In the genomic region with DNA sequence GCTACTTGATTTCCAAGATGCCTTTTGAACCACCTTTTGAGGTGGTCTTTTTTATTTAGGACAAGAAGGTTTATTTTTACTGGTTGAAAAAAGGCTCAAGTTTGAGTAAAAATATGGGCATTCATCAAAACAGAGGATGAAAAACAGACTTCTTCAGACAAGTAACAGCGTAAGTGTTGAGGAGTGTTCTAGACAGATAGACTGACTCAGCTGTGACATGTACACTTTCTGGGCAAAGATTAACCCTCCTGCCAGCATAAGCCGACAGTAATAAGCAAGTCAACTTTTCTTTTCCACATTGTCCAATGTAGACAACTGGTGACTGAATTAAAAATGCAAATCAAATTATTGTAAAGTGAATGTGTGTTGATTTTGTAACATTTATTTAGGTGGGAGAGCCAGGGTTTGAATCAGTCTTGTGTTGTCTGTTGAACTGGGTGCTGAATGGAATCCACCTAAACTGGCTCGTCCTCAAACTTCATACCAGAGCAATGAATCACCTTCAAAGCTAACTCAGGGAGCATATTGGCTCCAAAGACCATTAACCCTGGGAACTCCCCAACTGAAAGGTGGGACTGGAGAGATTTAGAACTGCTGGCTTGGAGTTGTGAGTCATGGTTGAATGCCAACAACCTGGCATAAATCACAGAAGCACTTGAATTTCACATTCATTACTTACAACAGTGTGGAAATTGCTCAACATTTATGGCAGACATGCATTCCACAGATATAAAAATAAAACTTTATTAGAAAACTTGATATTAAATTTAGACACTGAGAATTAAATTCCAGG, we compare ENCODE assay signal across 9 cellular contexts.
DNase-seq lines count a peak whose midpoint lies in the region; ATAC-seq, FAIRE-seq and TF ChIP-seq lines count a peak whose summit lies in the region.
"Had no signal": no experiment of that assay in that cellular context is flagged by ENCODE, and none has a peak within 500 bp of the region (broad histone marks: within the 10 kb centered on the region; RNA-seq: fewer than 3 reads in every experiment).

No MANE protein-coding gene starts in this region.

- TF ChIP-seq RAD21 in HepG2 (CRISPR knock-in tag; IDR thresholded peaks at IDR 0.05) = no peak

- H4K20me1 ChIP-seq in HepG2 (ENCODE audit: insufficient read depth, low read length) = no peaks in the 10 kb centered on the region

- no peaks in the 10 kb centered on the region for H3K79me2 ChIP-seq in HepG2 (ENCODE audit: insufficient read depth, low read length)

- DNase-seq in ACHN (peak; percentile 97), HT-29 (ENCODE audit: low spot score) (peak; percentile 98), breast epithelium (ENCODE audit: low spot score in 2 of 2) (peak in 1 of 2 donors; percentile 37), HepG2 (ENCODE audit: low spot score) (peak; percentile 59)
- no peak for DNase-seq in stimulated activated CD4-positive, alpha-beta T cell treated with anti-CD3 and anti-CD28 coated beads, Interleukin-4, amount 100 ng/mL, for 1 hour
- no peak for DNase-seq in stimulated activated naive CD4-positive, alpha-beta T cell (lab: John Stamatoyannopoulos, UW)
- DNase-seq in stimulated activated naive B cell treated with anti-CD40 and anti-IgM and Interleukin-4, amounts not matched to agents 10 μg/mL and 1 μg/mL and 100 μg/mL, for 72 hours = no peak
- DNase-seq: naive B cell had no signal

- H3K4me3 ChIP-seq in breast epithelium (no peak overlapping the region), HepG2 (replicated peaks in 1 of 3; ENCODE audit: insufficient read depth in 1 of 3, low read depth in 2 of 3, low read length in 3 of 3) (no peak overlapping the region)

- H3K4me1 ChIP-seq in breast epithelium = no peaks in the 10 kb centered on the region
- no peaks in the 10 kb centered on the region for H3K4me1 ChIP-seq in HepG2 (ENCODE audit: insufficient read depth, low read length)

- H3K27me3 ChIP-seq in breast epithelium (no peaks in the 10 kb centered on the region), HepG2 (ENCODE audit: control insufficient read depth in 1 of 2, insufficient read depth in 2 of 2, low read length in 2 of 2) (no peaks in the 10 kb centered on the region)

- TF ChIP-seq EP300 in HepG2 (IDR thresholded peaks at IDR 0.05; ENCODE audit: low read depth in 2 of 2, low read length in 2 of 2) = no peak
- TF ChIP-seq EP300 in HepG2 (CRISPR knock-in tag; IDR thresholded peaks at IDR 0.05; ENCODE audit: borderline replicate concordance) = no peak

- H3K27me3 Mint-ChIP-seq in stimulated activated naive B cell treated with anti-CD40 and anti-IgM and Interleukin-4, amounts not matched to agents 10 μg/mL and 1 μg/mL and 100 μg/mL, for 72 hours = no peaks in the 10 kb centered on the region
- H3K27me3 Mint-ChIP-seq: naive B cell had no signal

- H3K4me2 ChIP-seq in HepG2 (ENCODE audit: low read depth, low read length) = no peak overlapping the region

- CTCF ChIA-PET in HepG2 (lab: Yijun Ruan, JAX; ENCODE audit: low intra/inter-chr PET ratio, low total read pairs) = no interaction called here

- no peak for TF ChIP-seq CTCF in breast epithelium (IDR thresholded peaks at IDR 0.05)
- TF ChIP-seq CTCF in HepG2 (CRISPR knock-in tag; IDR thresholded peaks at IDR 0.05) = no peak

- no peak overlapping the region for H2AFZ ChIP-seq in HepG2 (ENCODE audit: low read length)

- no TSS peak for BruUV-seq in HepG2 (replicated peaks; lab: Mats Ljungman, UMichigan)

- TF ChIP-seq POLR2A in breast epithelium (IDR thresholded peaks at IDR 0.05) = no peak
- TF ChIP-seq POLR2A in HepG2 (IDR thresholded peaks at IDR 0.05; ENCODE audit: insufficient read depth in 1 of 2, low read depth in 2 of 2, low read length in 2 of 2) = no peak

- POLR2A ChIA-PET in HepG2 (lab: Yijun Ruan, JAX) = no interaction called here

- H3K27ac ChIP-seq in breast epithelium (peak overlapping the region; percentile 1 to 2), HepG2 (ENCODE audit: extremely low read length, insufficient read depth, low read length) (no peak overlapping the region)

- no peak overlapping the region for H3K4me3 Mint-ChIP-seq in stimulated activated naive B cell treated with anti-CD40 and anti-IgM and Interleukin-4, amounts not matched to agents 10 μg/mL and 1 μg/mL and 100 μg/mL, for 72 hours
- H3K4me3 Mint-ChIP-seq: naive B cell had no signal

- H3K36me3 Mint-ChIP-seq in stimulated activated naive B cell treated with anti-CD40 and anti-IgM and Interleukin-4, amounts not matched to agents 10 μg/mL and 1 μg/mL and 100 μg/mL, for 72 hours = peaks cover 0 to 2% of the 10 kb centered on the region in 2 donors

- ATAC-seq in HepG2 = peak; percentile 65
- ATAC-seq in stimulated activated naive B cell treated with anti-CD40 and anti-IgM and Interleukin-4, amounts not matched to agents 10 μg/mL and 1 μg/mL and 100 μg/mL, for 72 hours (replicated peaks) = no peak
- no peak for ATAC-seq in GM18868 (IDR thresholded peaks at IDR 0.05; ENCODE audit: unreplicated experiment)

- H3K36me3 ChIP-seq in breast epithelium = no peaks in the 10 kb centered on the region
- no peaks in the 10 kb centered on the region for H3K36me3 ChIP-seq in HepG2 (replicated peaks in 1 of 2; ENCODE audit: control insufficient read depth in 1 of 2, insufficient read depth in 2 of 2, low read length in 2 of 2)

- WGBS in HepG2 (ENCODE audit: low lambda C conversion rate) = 9% methylated on average over 3 of the region's 3 CpGs

- intact Hi-C loops in breast epithelium (cut with DNase I; ENCODE audit: low total_unique reads) (no loop called here), HepG2 (cut with micrococcal nuclease; ENCODE audit: unreplicated experiment) (no loop called here)

- no peak overlapping the region for H3K27ac Mint-ChIP-seq in stimulated activated naive B cell treated with anti-CD40 and anti-IgM and Interleukin-4, amounts not matched to agents 10 μg/mL and 1 μg/mL and 100 μg/mL, for 72 hours
- H3K27ac Mint-ChIP-seq: naive B cell had no signal

- FAIRE-seq in HepG2 (lab: Jason Lieb, UNC) = no peak

- in situ Hi-C loops in ACHN (cut with HindIII; ENCODE audit: low pct_ligation_motif_present, low pct_unique_long_range_greater_than_20kb, low sequenced_read_pairs) = no loop called here
- in situ Hi-C loops in HepG2 (cut with HindIII; ENCODE audit: extremely low pct_ligation_motif_present, low pct_unique_long_range_greater_than_20kb) = no loop called here

- no peak overlapping the region for H3K9ac ChIP-seq in HepG2 (ENCODE audit: insufficient read depth, low read depth, low read length)

- H3K9me3 ChIP-seq in breast epithelium (no peaks in the 10 kb centered on the region), HepG2 (ENCODE audit: low read length) (peaks cover 4% of the 10 kb centered on the region; the same call in 1 of the 2 replicates)

- H3K9me3 Mint-ChIP-seq in stimulated activated naive B cell treated with anti-CD40 and anti-IgM and Interleukin-4, amounts not matched to agents 10 μg/mL and 1 μg/mL and 100 μg/mL, for 72 hours = peaks cover 4 to 5% of the 10 kb centered on the region in 2 donors

- peaks cover 0 to 3% of the 10 kb centered on the region in 2 donors for H3K4me1 Mint-ChIP-seq in stimulated activated naive B cell treated with anti-CD40 and anti-IgM and Interleukin-4, amounts not matched to agents 10 μg/mL and 1 μg/mL and 100 μg/mL, for 72 hours

TF ChIP-seq in HepG2, 621 proteins besides CTCF, POLR2A, EP300 and RAD21:
- no peak for TF ChIP-seq GATA4 (IDR thresholded peaks at IDR 0.05; ENCODE audit: borderline replicate concordance, low read depth)
- no peak for TF ChIP-seq ZNF570 (CRISPR knock-in tag; IDR thresholded peaks at IDR 0.05; ENCODE audit: borderline replicate concordance)
- peak; percentile 82 for TF ChIP-seq FOSL2 (CRISPR knock-in tag; IDR thresholded peaks at IDR 0.05)
- TF ChIP-seq ZNF251 (CRISPR knock-in tag; IDR thresholded peaks at IDR 0.05) = no peak
- peak; percentile 67; the same call in 1 of the 2 replicates for TF ChIP-seq ZNF644 (CRISPR knock-in tag; IDR thresholded peaks at IDR 0.05; ENCODE audit: low read depth)
- TF ChIP-seq HES4 (CRISPR knock-in tag; IDR thresholded peaks at IDR 0.05; ENCODE audit: borderline replicate concordance) = no peak
- TF ChIP-seq, protein P1, sequence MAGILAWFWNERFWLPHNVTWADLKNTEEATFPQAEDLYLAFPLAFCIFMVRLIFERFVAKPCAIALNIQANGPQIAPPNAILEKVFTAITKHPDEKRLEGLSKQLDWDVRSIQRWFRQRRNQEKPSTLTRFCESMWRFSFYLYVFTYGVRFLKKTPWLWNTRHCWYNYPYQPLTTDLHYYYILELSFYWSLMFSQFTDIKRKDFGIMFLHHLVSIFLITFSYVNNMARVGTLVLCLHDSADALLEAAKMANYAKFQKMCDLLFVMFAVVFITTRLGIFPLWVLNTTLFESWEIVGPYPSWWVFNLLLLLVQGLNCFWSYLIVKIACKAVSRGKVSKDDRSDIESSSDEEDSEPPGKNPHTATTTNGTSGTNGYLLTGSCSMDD (CRISPR knock-in tag; IDR thresholded peaks at IDR 0.05) = no peak
- TF ChIP-seq TEAD3 (CRISPR knock-in tag; optimal IDR thresholded peaks at IDR 0.05; ENCODE audit: borderline replicate concordance) = peak; percentile 48
- no peak for TF ChIP-seq ZNF510 (CRISPR knock-in tag; IDR thresholded peaks at IDR 0.05; ENCODE audit: low read depth)
- TF ChIP-seq SOX5 (CRISPR knock-in tag; IDR thresholded peaks at IDR 0.05; ENCODE audit: borderline replicate concordance) = no peak
- TF ChIP-seq HNRNPUL1 (IDR thresholded peaks at IDR 0.05; ENCODE audit: low read depth, low read length) = no peak

Comparison
In these comparisons a context has a peak if more than half of its experiments do, and no peak if none do; other contexts are left out.
1. DNase-seq: peak in ACHN (single experiment), HT-29 (single experiment) and HepG2 (single experiment); none in stimulated activated CD4-positive, alpha-beta T cell treated with anti-CD3 and anti-CD28 coated beads, Interleukin-4, amount 100 ng/mL, for 1 hour (single experiment), stimulated activated naive CD4-positive, alpha-beta T cell (0 of 6) and stimulated activated naive B cell treated with anti-CD40 and anti-IgM and Interleukin-4, amounts not matched to agents 10 μg/mL and 1 μg/mL and 100 μg/mL, for 72 hours (single experiment).